Comparison of ENCODE assay signal across 8 cellular contexts in genomic region chr5:150357326-150358260, GRCh38. TPM values are rescaled to one million over a fixed set of nuclear protein-coding genes. Genes with fewer than 3 reads are reported as not detected.
DNase-seq lines count a peak whose midpoint lies in the region; ATAC-seq and TF ChIP-seq lines count a peak whose summit lies in the region.

TCOF1 (plus strand) TSS chr5:150357697; CDS start chr5:150357747, 50 bp downstream.

- H3K9me3 ChIP-seq in OCI-LY3 (ENCODE audit: insufficient read depth, low read length), result no peaks in the 10 kb centered on the region

- DNase-seq in D341Med (ENCODE audit: low spot score) (peak; percentile 98), HuH-7 (ENCODE audit: low spot score) (peak; percentile 86), endothelial cell (ENCODE audit: low spot score) (peak; percentile 98), middle frontal gyrus (ENCODE audit: extremely low spot score, low spot score) (peak; percentile 99)
- DNase-seq in activated CD8-positive, alpha-beta memory T cell treated with anti-CD3 and anti-CD28 coated beads, Interleukin-2, amount 50 U/mL, for 48 hours, result peak; percentile 99
- DNase-seq in stimulated activated CD8-positive, alpha-beta memory T cell treated with anti-CD3 and anti-CD28 coated beads, Interleukin-2, amount 100 ng/mL, for 48 hours (ENCODE audit: low read depth in 2 of 2), result peak; percentile 97 to 98

- peak within 1 kb of the TSS; percentile 94 for H3K4me3 Mint-ChIP-seq in endothelial cell (ENCODE audit: unreplicated experiment)

- H3K4me2 ChIP-seq in OCI-LY3 (ENCODE audit: low read length), result peak within 1 kb of the TSS; percentile 75

- H3K4me1 Mint-ChIP-seq in endothelial cell (ENCODE audit: unreplicated experiment), result peaks cover 22% of the 10 kb centered on the region

- peak within 1 kb of the TSS; percentile 66 for H3K27ac ChIP-seq in OCI-LY3 (ENCODE audit: low read length)

- peak; percentile 91 for ATAC-seq in GM21515 (IDR thresholded peaks at IDR 0.05; ENCODE audit: unreplicated experiment)

- H3K9ac ChIP-seq in OCI-LY3 (ENCODE audit: low read length), result peak within 1 kb of the TSS; percentile 88

- H3K27me3 ChIP-seq in OCI-LY3 (ENCODE audit: low read depth, low read length), result no peaks in the 10 kb centered on the region

- H3K4me3 ChIP-seq in OCI-LY3 (ENCODE audit: low read length), result peak within 1 kb of the TSS; percentile 93

- H3K4me1 ChIP-seq in OCI-LY3 (ENCODE audit: low read length), result peaks cover 43% of the 10 kb centered on the region

- H3K9me3 Mint-ChIP-seq in endothelial cell (ENCODE audit: unreplicated experiment), result no peaks in the 10 kb centered on the region

- peaks cover 14% of the 10 kb centered on the region for H3K36me3 Mint-ChIP-seq in endothelial cell (ENCODE audit: low read depth, unreplicated experiment)

- TF ChIP-seq CTCF in OCI-LY3 (IDR thresholded peaks at IDR 0.05; ENCODE audit: low read depth, low read length), result no peak
- no peak for TF ChIP-seq CTCF in endothelial cell (IDR thresholded peaks at IDR 0.05; ENCODE audit: unreplicated experiment)

- H3K79me2 ChIP-seq in OCI-LY3 (ENCODE audit: low read length), result peaks cover 49% of the 10 kb centered on the region

- H4K20me1 ChIP-seq in OCI-LY3 (ENCODE audit: insufficient read depth, low read length), result peaks cover 13% of the 10 kb centered on the region

- peaks cover 25% of the 10 kb centered on the region for H3K36me3 ChIP-seq in OCI-LY3 (replicated peaks; ENCODE audit: low read depth, low read length)

- peak within 1 kb of the TSS; percentile 71 for H2AFZ ChIP-seq in OCI-LY3 (ENCODE audit: low read depth, low read length)

- H3K27ac Mint-ChIP-seq in endothelial cell (ENCODE audit: unreplicated experiment), result peak within 1 kb of the TSS; percentile 74

- peaks cover 9% of the 10 kb centered on the region for H3K27me3 Mint-ChIP-seq in endothelial cell (ENCODE audit: unreplicated experiment)

RNA-seq across cellular contexts. Expression of gene TCOF1, which starts in this region (rescaled TPM):
- 41.5 TPM for total RNA-seq in endothelial cell (ENCODE audit: unreplicated experiment)

Comparison
In these comparisons a context has a peak if more than half of its experiments do, and no peak if none do; other contexts are left out.
1. Peak in every context shown above with its lines: DNase-seq, ATAC-seq, H3K4me3 ChIP-seq and H3K27ac ChIP-seq.